In genomic region chr14:54981698-54982097, GRCh38 we compare ENCODE assay signal across 1 cellular context.
TF ChIP-seq lines count a peak whose summit lies in the region.

No MANE protein-coding gene starts in this region.

TF ChIP-seq in IMR-90, 13 proteins besides CTCF, POLR2A, EP300 and RAD21 (continued from another document):
- no peak for TF ChIP-seq ELK1 (IDR thresholded peaks at IDR 0.05; ENCODE audit: borderline replicate concordance, low read depth, low read length)
- no peak for TF ChIP-seq MAZ (IDR thresholded peaks at IDR 0.05; ENCODE audit: borderline replicate concordance, low read depth, low read length)
- TF ChIP-seq NFE2L2 (IDR thresholded peaks at IDR 0.05; ENCODE audit: low read depth, low read length), result no peak
- TF ChIP-seq, protein P1, sequence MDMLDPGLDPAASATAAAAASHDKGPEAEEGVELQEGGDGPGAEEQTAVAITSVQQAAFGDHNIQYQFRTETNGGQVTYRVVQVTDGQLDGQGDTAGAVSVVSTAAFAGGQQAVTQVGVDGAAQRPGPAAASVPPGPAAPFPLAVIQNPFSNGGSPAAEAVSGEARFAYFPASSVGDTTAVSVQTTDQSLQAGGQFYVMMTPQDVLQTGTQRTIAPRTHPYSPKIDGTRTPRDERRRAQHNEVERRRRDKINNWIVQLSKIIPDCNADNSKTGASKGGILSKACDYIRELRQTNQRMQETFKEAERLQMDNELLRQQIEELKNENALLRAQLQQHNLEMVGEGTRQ (IDR thresholded peaks at IDR 0.05; ENCODE audit: low read depth, low read length), result no peak
- TF ChIP-seq CHD1 (IDR thresholded peaks at IDR 0.05; ENCODE audit: low read depth, low read length), result no peak
- no peak for TF ChIP-seq RCOR1 (IDR thresholded peaks at IDR 0.05; ENCODE audit: insufficient replicate concordance, low read length)
- no peak for TF ChIP-seq SMC3 (IDR thresholded peaks at IDR 0.05; ENCODE audit: low read depth, low read length)
- TF ChIP-seq BHLHE40 (IDR thresholded peaks at IDR 0.05; ENCODE audit: low read depth, low read length), result no peak
- TF ChIP-seq MXI1 (IDR thresholded peaks at IDR 0.05; ENCODE audit: borderline replicate concordance, low read depth, low read length), result no peak
- no peak for TF ChIP-seq RFX5 (IDR thresholded peaks at IDR 0.05; ENCODE audit: low read depth, low read length)
- no peak for TF ChIP-seq FOS (IDR thresholded peaks at IDR 0.05; ENCODE audit: low read depth, low read length)
- TF ChIP-seq MAFK (IDR thresholded peaks at IDR 0.05; ENCODE audit: low read depth, low read length), result no peak
